Comparison of ENCODE assay signal across 12 cellular contexts in genomic region chr5:138606378-138606777, GRCh38.
"Had no signal": no experiment of that assay in that cellular context is flagged by ENCODE, and none has a peak within 500 bp of the region (broad histone marks: within the 10 kb centered on the region; RNA-seq: fewer than 3 reads in every experiment).

No MANE protein-coding gene starts in this region.

- H3K4me3 Mint-ChIP-seq: activated CD4-positive, alpha-beta T cell treated with anti-CD3 and anti-CD28 coated beads, Interleukin-2, amount 10 ng/mL, durations not matched to agents 7 days and 5 days; activated naive CD8-positive, alpha-beta T cell treated with anti-CD3 and anti-CD28 coated beads for 36 hours; activated T-helper 1 cell treated with anti-CD3 and anti-CD28 coated beads, Interleukin-12 subunit alpha, Interleukin-12 subunit beta, Interleukin-2, Interleukin-4 antibody, amounts not matched to agents 30 ng/mL and 10 ng/mL and 1 ng/mL, durations not matched to agents 14 hours and 24 hours and 36 hours; natural killer cell treated with Interleukin-12 subunit alpha and Interleukin-12 subunit beta and Interleukin-15 and Interleukin-18, amount 100 ng/mL, for 72 hours had no signal

- DNase-seq: activated CD4-positive, alpha-beta T cell treated with anti-CD3 and anti-CD28 coated beads, Interleukin-2, amount 10 ng/mL, durations not matched to agents 7 days and 5 days; activated naive CD8-positive, alpha-beta T cell treated with anti-CD3 and anti-CD28 coated beads for 36 hours; islet precursor cell; mesendoderm; ovary; stimulated activated CD4-positive, alpha-beta T cell treated with anti-CD3 and anti-CD28 coated beads, Interleukin-4, amount 100 ng/mL, for 24 hours; stimulated activated naive CD4-positive, alpha-beta T cell; substantia nigra; transverse colon had no signal

- H3K27me3 ChIP-seq: hepatocyte, ovary, transverse colon had no signal

- ATAC-seq: natural killer cell treated with Interleukin-12 subunit alpha and Interleukin-12 subunit beta and Interleukin-15 and Interleukin-18, amount 100 ng/mL, for 72 hours had no signal

- H3K4me2 ChIP-seq: hepatocyte had no signal

- H3K36me3 Mint-ChIP-seq: activated naive CD8-positive, alpha-beta T cell treated with anti-CD3 and anti-CD28 coated beads for 36 hours; natural killer cell treated with Interleukin-12 subunit alpha and Interleukin-12 subunit beta and Interleukin-15 and Interleukin-18, amount 100 ng/mL, for 72 hours had no signal

- H3K27ac ChIP-seq: hepatocyte, ovary, transverse colon had no signal

- H2AFZ ChIP-seq: hepatocyte had no signal

- H3K4me3 ChIP-seq: hepatocyte, ovary, transverse colon had no signal

- H3K79me2 ChIP-seq: hepatocyte had no signal

- H3K9me3 Mint-ChIP-seq: activated CD4-positive, alpha-beta T cell treated with anti-CD3 and anti-CD28 coated beads, Interleukin-2, amount 10 ng/mL, durations not matched to agents 7 days and 5 days; activated naive CD8-positive, alpha-beta T cell treated with anti-CD3 and anti-CD28 coated beads for 36 hours; activated T-helper 1 cell treated with anti-CD3 and anti-CD28 coated beads, Interleukin-12 subunit alpha, Interleukin-12 subunit beta, Interleukin-2, Interleukin-4 antibody, amounts not matched to agents 30 ng/mL and 10 ng/mL and 1 ng/mL, durations not matched to agents 14 hours and 24 hours and 36 hours; natural killer cell treated with Interleukin-12 subunit alpha and Interleukin-12 subunit beta and Interleukin-15 and Interleukin-18, amount 100 ng/mL, for 72 hours had no signal

- H3K27ac Mint-ChIP-seq: activated CD4-positive, alpha-beta T cell treated with anti-CD3 and anti-CD28 coated beads, Interleukin-2, amount 10 ng/mL, durations not matched to agents 7 days and 5 days; activated naive CD8-positive, alpha-beta T cell treated with anti-CD3 and anti-CD28 coated beads for 36 hours; activated T-helper 1 cell treated with anti-CD3 and anti-CD28 coated beads, Interleukin-12 subunit alpha, Interleukin-12 subunit beta, Interleukin-2, Interleukin-4 antibody, amounts not matched to agents 30 ng/mL and 10 ng/mL and 1 ng/mL, durations not matched to agents 14 hours and 24 hours and 36 hours; natural killer cell treated with Interleukin-12 subunit alpha and Interleukin-12 subunit beta and Interleukin-15 and Interleukin-18, amount 100 ng/mL, for 72 hours had no signal

- H3K36me3 ChIP-seq: ovary, transverse colon had no signal

- H3K9me3 ChIP-seq: ovary, transverse colon had no signal
